In the genomic region with DNA sequence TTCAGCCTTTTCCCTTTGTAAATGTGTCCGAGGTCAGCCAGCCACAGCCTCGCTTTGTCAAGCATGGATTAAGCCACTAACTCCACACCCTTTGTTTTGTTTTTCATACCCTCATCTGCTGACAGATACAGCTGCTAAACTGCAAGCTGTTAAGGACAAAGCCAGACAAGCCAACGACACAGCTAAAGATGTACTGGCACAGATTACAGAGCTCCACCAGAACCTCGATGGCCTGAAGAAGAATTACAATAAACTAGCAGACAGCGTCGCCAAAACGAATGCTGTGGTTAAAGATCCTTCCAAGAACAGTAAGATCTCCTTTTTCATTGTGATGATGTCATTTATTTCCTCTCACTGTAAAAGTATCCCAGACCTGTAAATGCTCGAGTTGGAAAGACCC, we compare ENCODE assay signal across 12 cellular contexts.
DNase-seq lines count a peak whose midpoint lies in the region; ATAC-seq and TF ChIP-seq lines count a peak whose summit lies in the region.
"Had no signal": no experiment of that assay in that cellular context is flagged by ENCODE, and none has a peak within 500 bp of the region (broad histone marks: within the 10 kb centered on the region; RNA-seq: fewer than 3 reads in every experiment).

No MANE protein-coding gene starts in this region.

- no peaks in the 10 kb centered on the region for H3K27me3 ChIP-seq in adipocyte (replicated peaks; ENCODE audit: control insufficient read depth, insufficient read depth, low read length)
- H3K27me3 ChIP-seq: testis had no signal

- peaks cover 51% of the 10 kb centered on the region for H3K36me3 ChIP-seq in adipocyte (ENCODE audit: control insufficient read depth, insufficient read depth, low read length, severe bottlenecking)

- DNase-seq in HT1080 (ENCODE audit: low read depth) (peak; percentile 13), adipocyte (ENCODE audit: low read depth) (peak; percentile 28), left cardiac atrium (no peak), HK-2 (ENCODE audit: unreplicated experiment) (no peak), cerebellar nuclear complex (lab: John Stamatoyannopoulos, UW) (no peak)
- DNase-seq in activated T-cell treated with anti-CD3 and anti-CD28 coated beads, Interleukin-2, amount 50 U/mL, for 1 hour, result no peak
- DNase-seq: activated naive CD4-positive, alpha-beta T cell; NCI-H345; testis had no signal

- H3K9me3 ChIP-seq in adipocyte (ENCODE audit: control insufficient read depth, low read length), result no peaks in the 10 kb centered on the region
- H3K9me3 ChIP-seq: testis had no signal

- intact Hi-C loops in left cardiac atrium (cut with DNase I), result no loop called here

- H3K4me3 ChIP-seq in adipocyte (ENCODE audit: low read length), result no peak overlapping the region
- H3K4me3 ChIP-seq: testis had no signal

- no peaks in the 10 kb centered on the region for H3K4me1 ChIP-seq in adipocyte (ENCODE audit: control insufficient read depth, insufficient read depth, low read length)
- H3K4me1 ChIP-seq: testis had no signal

- ATAC-seq in left cardiac atrium, result peak; percentile 95 to 96
- no peak for ATAC-seq in GM21381 (IDR thresholded peaks at IDR 0.05; ENCODE audit: unreplicated experiment)

- H3K27ac ChIP-seq in 22Rv1, result no peak overlapping the region
- H3K27ac ChIP-seq: epithelial cell of prostate, testis had no signal

- no peak overlapping the region for H3K9ac ChIP-seq in adipocyte (ENCODE audit: low read length)

- peak; percentile 9; the same call in 1 of the 2 replicates for TF ChIP-seq CTCF in 22Rv1 (IDR thresholded peaks at IDR 0.05)

Comparison
In these comparisons a context has a peak if more than half of its experiments do, and no peak if none do; other contexts are left out.
1. DNase-seq: peak in HT1080 (single experiment) and adipocyte (single experiment); none in left cardiac atrium (single experiment), activated T-cell treated with anti-CD3 and anti-CD28 coated beads, Interleukin-2, amount 50 U/mL, for 1 hour (single experiment), HK-2 (single experiment) and cerebellar nuclear complex (0 of 2).